Comparison of ENCODE assay signal across 1 cellular context in the genomic region with DNA sequence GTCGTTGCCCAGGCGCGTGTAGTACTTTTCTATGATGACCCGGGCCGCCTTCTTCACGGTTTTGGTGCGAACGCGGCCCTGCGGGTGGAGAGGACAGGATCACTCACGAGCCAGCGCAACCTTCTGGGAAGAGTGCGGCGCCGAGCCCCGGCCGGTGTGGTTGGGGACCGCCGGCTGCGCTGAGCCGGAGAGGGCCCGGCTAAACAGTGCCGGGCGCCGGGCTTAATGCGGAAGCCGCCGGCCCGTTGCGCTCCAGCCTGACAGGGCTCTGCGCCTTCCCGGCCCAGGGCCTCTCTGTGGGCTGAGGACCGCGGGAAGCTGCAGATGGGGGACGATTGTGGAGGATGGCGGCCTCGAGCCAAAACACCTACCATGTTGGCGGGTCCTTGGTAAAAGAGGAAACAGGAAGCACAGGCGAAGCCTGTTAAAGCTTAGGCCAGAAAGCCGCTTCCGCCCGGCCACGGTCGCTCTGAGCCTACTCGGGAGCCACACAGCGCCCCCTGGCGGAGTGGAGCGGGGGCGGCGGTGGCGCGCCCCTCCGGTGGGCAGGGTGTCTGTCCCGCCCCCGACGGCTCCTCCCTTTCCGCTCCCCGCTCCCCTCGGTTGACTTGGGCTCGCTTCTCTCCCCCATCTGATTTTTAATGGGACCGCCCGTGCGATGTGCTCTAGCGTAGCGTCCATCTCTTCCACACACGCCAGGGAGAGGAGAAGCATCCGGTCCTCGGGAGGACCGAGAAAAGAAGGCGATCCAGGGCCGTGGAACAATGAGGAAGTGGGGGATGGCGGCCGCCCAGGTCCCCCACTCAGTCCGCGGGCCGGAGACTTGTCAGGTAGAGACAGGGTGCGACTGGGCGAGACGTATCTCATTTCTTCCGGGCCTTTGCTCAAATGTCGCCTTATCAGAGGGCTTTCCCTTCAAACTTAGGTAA.
TF ChIP-seq lines count a peak whose summit lies in the region.

Gene RPS17 (minus strand): TSS at position 403 of the 929 bp plus-strand sequence. CDS start 29 bp downstream, at position 374.

TF ChIP-seq in K562, 482 proteins besides CTCF, POLR2A, EP300 and RAD21 (continued from another document and continues in another):
- TF ChIP-seq, protein P1, sequence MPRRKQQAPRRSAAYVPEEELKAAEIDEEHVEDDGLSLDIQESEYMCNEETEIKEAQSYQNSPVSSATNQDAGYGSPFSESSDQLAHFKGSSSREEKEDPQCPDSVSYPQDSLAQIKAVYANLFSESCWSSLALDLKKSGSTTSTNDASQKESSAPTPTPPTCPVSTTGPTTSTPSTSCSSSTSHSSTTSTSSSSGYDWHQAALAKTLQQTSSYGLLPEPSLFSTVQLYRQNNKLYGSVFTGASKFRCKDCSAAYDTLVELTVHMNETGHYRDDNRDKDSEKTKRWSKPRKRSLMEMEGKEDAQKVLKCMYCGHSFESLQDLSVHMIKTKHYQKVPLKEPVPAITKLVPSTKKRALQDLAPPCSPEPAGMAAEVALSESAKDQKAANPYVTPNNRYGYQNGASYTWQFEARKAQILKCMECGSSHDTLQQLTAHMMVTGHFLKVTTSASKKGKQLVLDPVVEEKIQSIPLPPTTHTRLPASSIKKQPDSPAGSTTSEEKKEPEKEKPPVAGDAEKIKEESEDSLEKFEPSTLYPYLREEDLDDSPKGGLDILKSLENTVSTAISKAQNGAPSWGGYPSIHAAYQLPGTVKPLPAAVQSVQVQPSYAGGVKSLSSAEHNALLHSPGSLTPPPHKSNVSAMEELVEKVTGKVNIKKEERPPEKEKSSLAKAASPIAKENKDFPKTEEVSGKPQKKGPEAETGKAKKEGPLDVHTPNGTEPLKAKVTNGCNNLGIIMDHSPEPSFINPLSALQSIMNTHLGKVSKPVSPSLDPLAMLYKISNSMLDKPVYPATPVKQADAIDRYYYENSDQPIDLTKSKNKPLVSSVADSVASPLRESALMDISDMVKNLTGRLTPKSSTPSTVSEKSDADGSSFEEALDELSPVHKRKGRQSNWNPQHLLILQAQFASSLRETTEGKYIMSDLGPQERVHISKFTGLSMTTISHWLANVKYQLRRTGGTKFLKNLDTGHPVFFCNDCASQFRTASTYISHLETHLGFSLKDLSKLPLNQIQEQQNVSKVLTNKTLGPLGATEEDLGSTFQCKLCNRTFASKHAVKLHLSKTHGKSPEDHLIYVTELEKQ (CRISPR knock-in tag; IDR thresholded peaks at IDR 0.05), result no peak
- TF ChIP-seq NCOA6 (IDR thresholded peaks at IDR 0.05), result no peak
- no peak for TF ChIP-seq BCL6 (CRISPR knock-in tag; IDR thresholded peaks at IDR 0.05)
- peak; percentile 81; the same call in 1 of the 2 replicates for TF ChIP-seq ELF4 (CRISPR knock-in tag; IDR thresholded peaks at IDR 0.05)
- peak; percentile 15 for TF ChIP-seq DACH1 (IDR thresholded peaks at IDR 0.05; ENCODE audit: partially characterized antibody)
- no peak for TF ChIP-seq NR2F6 (CRISPR knock-in tag; IDR thresholded peaks at IDR 0.05)
- no peak for TF ChIP-seq KAT2B (IDR thresholded peaks at IDR 0.05; ENCODE audit: low read depth, low read length)
- TF ChIP-seq CXXC5 (CRISPR knock-in tag; IDR thresholded peaks at IDR 0.05), result peak; percentile 86
- TF ChIP-seq DNMT1 (IDR thresholded peaks at IDR 0.05), result no peak; the same call in 1 of the 2 replicates
- no peak for TF ChIP-seq NFE2 (IDR thresholded peaks at IDR 0.05; ENCODE audit: low read depth)
- no peak for TF ChIP-seq CBFA2T2 (conservative IDR thresholded peaks at IDR 0.05)
- no peak for TF ChIP-seq SMARCC2 (IDR thresholded peaks at IDR 0.05; ENCODE audit: low read depth)
- no peak for TF ChIP-seq SETDB1 (IDR thresholded peaks at IDR 0.05; ENCODE audit: low read length)
- TF ChIP-seq SMAD2 (IDR thresholded peaks at IDR 0.05; ENCODE audit: low read depth, low read length), result no peak
- TF ChIP-seq ZNF311 (CRISPR knock-in tag; IDR thresholded peaks at IDR 0.05), result no peak
- peak; percentile 83 for TF ChIP-seq PML (IDR thresholded peaks at IDR 0.05; ENCODE audit: low read length)
- no peak for TF ChIP-seq KAT8 (IDR thresholded peaks at IDR 0.05; ENCODE audit: low read depth)
- peak; percentile 96 for TF ChIP-seq RB1 (IDR thresholded peaks at IDR 0.05; ENCODE audit: low read depth)
- peak; percentile 99 for TF ChIP-seq TAF7 (tag; IDR thresholded peaks at IDR 0.05)
- peak; percentile 91 for TF ChIP-seq SP2 (IDR thresholded peaks at IDR 0.05; ENCODE audit: extremely low read depth, low read depth, low read length, poor library complexity, severe bottlenecking)
- no peak for TF ChIP-seq HMG20B (CRISPR knock-in tag; IDR thresholded peaks at IDR 0.05)
- no peak for TF ChIP-seq NFXL1 (CRISPR knock-in tag; IDR thresholded peaks at IDR 0.05)
- TF ChIP-seq, protein P2, sequence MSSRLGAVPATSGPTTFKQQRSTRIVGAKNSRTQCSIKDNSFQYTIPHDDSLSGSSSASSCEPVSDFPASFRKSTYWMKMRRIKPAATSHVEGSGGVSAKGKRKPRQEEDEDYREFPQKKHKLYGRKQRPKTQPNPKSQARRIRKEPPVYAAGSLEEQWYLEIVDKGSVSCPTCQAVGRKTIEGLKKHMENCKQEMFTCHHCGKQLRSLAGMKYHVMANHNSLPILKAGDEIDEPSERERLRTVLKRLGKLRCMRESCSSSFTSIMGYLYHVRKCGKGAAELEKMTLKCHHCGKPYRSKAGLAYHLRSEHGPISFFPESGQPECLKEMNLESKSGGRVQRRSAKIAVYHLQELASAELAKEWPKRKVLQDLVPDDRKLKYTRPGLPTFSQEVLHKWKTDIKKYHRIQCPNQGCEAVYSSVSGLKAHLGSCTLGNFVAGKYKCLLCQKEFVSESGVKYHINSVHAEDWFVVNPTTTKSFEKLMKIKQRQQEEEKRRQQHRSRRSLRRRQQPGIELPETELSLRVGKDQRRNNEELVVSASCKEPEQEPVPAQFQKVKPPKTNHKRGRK (tag; IDR thresholded peaks at IDR 0.05), result no peak
- no peak for TF ChIP-seq RBM39 (optimal IDR thresholded peaks at IDR 0.05; ENCODE audit: low read depth, low read length)
- no peak for TF ChIP-seq CHD4 (IDR thresholded peaks at IDR 0.05; ENCODE audit: insufficient read depth, insufficient replicate concordance, low read depth, low read length, poor library complexity, severe bottlenecking)
- TF ChIP-seq HDAC3 (IDR thresholded peaks at IDR 0.05; ENCODE audit: borderline replicate concordance, partially characterized antibody), result no peak
- peak; percentile 96 for TF ChIP-seq SP1 (CRISPR knock-in tag; IDR thresholded peaks at IDR 0.05)
- TF ChIP-seq SLC30A9 (CRISPR knock-in tag; IDR thresholded peaks at IDR 0.05), result no peak
- TF ChIP-seq ARNT (IDR thresholded peaks at IDR 0.05), result no peak; a peak in 1 of 4 replicates
- TF ChIP-seq, protein P3, sequence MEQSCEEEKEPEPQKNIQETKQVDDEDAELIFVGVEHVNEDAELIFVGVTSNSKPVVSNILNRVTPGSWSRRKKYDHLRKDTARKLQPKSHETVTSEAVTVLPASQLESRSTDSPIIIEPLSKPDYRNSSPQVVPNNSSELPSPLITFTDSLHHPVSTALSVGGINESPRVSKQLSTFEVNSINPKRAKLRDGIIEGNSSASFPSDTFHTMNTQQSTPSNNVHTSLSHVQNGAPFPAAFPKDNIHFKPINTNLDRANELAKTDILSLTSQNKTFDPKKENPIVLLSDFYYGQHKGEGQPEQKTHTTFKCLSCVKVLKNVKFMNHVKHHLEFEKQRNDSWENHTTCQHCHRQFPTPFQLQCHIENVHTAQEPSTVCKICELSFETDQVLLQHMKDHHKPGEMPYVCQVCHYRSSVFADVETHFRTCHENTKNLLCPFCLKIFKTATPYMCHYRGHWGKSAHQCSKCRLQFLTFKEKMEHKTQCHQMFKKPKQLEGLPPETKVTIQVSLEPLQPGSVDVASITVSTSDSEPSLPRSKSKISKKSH (CRISPR knock-in tag; IDR thresholded peaks at IDR 0.05), result no peak
- TF ChIP-seq, protein P4, sequence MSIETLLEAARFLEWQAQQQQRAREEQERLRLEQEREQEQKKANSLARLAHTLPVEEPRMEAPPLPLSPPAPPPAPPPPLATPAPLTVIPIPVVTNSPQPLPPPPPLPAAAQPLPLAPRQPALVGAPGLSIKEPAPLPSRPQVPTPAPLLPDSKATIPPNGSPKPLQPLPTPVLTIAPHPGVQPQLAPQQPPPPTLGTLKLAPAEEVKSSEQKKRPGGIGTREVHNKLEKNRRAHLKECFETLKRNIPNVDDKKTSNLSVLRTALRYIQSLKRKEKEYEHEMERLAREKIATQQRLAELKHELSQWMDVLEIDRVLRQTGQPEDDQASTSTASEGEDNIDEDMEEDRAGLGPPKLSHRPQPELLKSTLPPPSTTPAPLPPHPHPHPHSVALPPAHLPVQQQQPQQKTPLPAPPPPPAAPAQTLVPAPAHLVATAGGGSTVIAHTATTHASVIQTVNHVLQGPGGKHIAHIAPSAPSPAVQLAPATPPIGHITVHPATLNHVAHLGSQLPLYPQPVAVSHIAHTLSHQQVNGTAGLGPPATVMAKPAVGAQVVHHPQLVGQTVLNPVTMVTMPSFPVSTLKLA (conservative IDR thresholded peaks at IDR 0.05), result peak; percentile 82 to 88
- TF ChIP-seq, protein P5, sequence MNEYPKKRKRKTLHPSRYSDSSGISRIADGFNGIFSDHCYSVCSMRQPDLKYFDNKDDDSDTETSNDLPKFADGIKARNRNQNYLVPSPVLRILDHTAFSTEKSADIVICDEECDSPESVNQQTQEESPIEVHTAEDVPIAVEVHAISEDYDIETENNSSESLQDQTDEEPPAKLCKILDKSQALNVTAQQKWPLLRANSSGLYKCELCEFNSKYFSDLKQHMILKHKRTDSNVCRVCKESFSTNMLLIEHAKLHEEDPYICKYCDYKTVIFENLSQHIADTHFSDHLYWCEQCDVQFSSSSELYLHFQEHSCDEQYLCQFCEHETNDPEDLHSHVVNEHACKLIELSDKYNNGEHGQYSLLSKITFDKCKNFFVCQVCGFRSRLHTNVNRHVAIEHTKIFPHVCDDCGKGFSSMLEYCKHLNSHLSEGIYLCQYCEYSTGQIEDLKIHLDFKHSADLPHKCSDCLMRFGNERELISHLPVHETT (CRISPR knock-in tag; conservative IDR thresholded peaks at IDR 0.05 in 1 of 2, IDR thresholded peaks at IDR 0.05 in 1 of 2), result peak in 1 of 2 experiments; percentile 90; a peak in 2 of 4 replicates
- TF ChIP-seq PRDM10 (IDR thresholded peaks at IDR 0.05; ENCODE audit: partially characterized antibody), result peak; percentile 99
- peak; percentile 57; the same call in 1 of the 2 replicates for TF ChIP-seq LCOR (CRISPR knock-in tag; IDR thresholded peaks at IDR 0.05)
- peak; percentile 68 for TF ChIP-seq POU5F1 (IDR thresholded peaks at IDR 0.05; ENCODE audit: borderline replicate concordance, low read depth, low read length, partially characterized antibody)
- TF ChIP-seq, protein P6, sequence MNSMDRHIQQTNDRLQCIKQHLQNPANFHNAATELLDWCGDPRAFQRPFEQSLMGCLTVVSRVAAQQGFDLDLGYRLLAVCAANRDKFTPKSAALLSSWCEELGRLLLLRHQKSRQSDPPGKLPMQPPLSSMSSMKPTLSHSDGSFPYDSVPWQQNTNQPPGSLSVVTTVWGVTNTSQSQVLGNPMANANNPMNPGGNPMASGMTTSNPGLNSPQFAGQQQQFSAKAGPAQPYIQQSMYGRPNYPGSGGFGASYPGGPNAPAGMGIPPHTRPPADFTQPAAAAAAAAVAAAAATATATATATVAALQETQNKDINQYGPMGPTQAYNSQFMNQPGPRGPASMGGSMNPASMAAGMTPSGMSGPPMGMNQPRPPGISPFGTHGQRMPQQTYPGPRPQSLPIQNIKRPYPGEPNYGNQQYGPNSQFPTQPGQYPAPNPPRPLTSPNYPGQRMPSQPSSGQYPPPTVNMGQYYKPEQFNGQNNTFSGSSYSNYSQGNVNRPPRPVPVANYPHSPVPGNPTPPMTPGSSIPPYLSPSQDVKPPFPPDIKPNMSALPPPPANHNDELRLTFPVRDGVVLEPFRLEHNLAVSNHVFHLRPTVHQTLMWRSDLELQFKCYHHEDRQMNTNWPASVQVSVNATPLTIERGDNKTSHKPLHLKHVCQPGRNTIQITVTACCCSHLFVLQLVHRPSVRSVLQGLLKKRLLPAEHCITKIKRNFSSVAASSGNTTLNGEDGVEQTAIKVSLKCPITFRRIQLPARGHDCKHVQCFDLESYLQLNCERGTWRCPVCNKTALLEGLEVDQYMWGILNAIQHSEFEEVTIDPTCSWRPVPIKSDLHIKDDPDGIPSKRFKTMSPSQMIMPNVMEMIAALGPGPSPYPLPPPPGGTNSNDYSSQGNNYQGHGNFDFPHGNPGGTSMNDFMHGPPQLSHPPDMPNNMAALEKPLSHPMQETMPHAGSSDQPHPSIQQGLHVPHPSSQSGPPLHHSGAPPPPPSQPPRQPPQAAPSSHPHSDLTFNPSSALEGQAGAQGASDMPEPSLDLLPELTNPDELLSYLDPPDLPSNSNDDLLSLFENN (IDR thresholded peaks at IDR 0.05; ENCODE audit: low read depth in 2 of 2, low read length in 2 of 2), result peak in 1 of 2 experiments; percentile 57; a peak in 2 of 4 replicates
- peak; percentile 52 for TF ChIP-seq SIRT6 (IDR thresholded peaks at IDR 0.05; ENCODE audit: low read depth, low read length)
